6 cellular contexts compared by ENCODE assay signal in genomic region chr12:113186033-113186365, GRCh38. TPM values are rescaled to one million over a fixed set of nuclear protein-coding genes. Genes with fewer than 3 reads are reported as not detected.
DNase-seq lines count a peak whose midpoint lies in the region; ATAC-seq, FAIRE-seq and TF ChIP-seq lines count a peak whose summit lies in the region.

No MANE protein-coding gene starts in this region.

- FAIRE-seq in pancreas (lab: Jason Lieb, UNC) = no peak

- no peaks in the 10 kb centered on the region for H3K9me3 Mint-ChIP-seq in activated CD4-positive, alpha-beta T cell treated with anti-CD3 and anti-CD28 coated beads, Interleukin-2, amount 10 ng/mL, durations not matched to agents 24 days and 14 days

- H3K4me3 ChIP-seq in pancreas = peak overlapping the region; percentile 68 to 100 (median 91)

- peak overlapping the region; percentile 98 for H3K27ac Mint-ChIP-seq in activated CD4-positive, alpha-beta T cell treated with anti-CD3 and anti-CD28 coated beads, Interleukin-2, amount 10 ng/mL, durations not matched to agents 24 days and 14 days

- peaks cover 4 to 13% (median 8%) of the 10 kb centered on the region in 3 donors for H3K4me1 ChIP-seq in pancreas

- H3K27me3 ChIP-seq in pancreas = no peaks in the 10 kb centered on the region

- H3K4me1 Mint-ChIP-seq in activated CD4-positive, alpha-beta T cell treated with anti-CD3 and anti-CD28 coated beads, Interleukin-2, amount 10 ng/mL, durations not matched to agents 24 days and 14 days = peaks cover 23% of the 10 kb centered on the region

- no peaks in the 10 kb centered on the region for H3K36me3 ChIP-seq in pancreas

- intact Hi-C loops in activated CD4-positive, alpha-beta T cell treated with anti-CD3 and anti-CD28 coated beads, Interleukin-2, amount 10 ng/mL, durations not matched to agents 24 days and 14 days (cut with micrococcal nuclease) = no loop called here
- intact Hi-C loops in pancreas (cut with DNase I) = no loop called here

- H3K27ac ChIP-seq in caudate nucleus (ENCODE audit: low read depth, low read length) (peak overlapping the region; percentile 99), pancreas (peak overlapping the region in 3 of 4 donors; percentile 87 to 95 (median 92))

- H3K36me3 Mint-ChIP-seq in activated CD4-positive, alpha-beta T cell treated with anti-CD3 and anti-CD28 coated beads, Interleukin-2, amount 10 ng/mL, durations not matched to agents 24 days and 14 days (ENCODE audit: low read depth) = peaks cover 29% of the 10 kb centered on the region

- H3K4me3 Mint-ChIP-seq in activated CD4-positive, alpha-beta T cell treated with anti-CD3 and anti-CD28 coated beads, Interleukin-2, amount 10 ng/mL, durations not matched to agents 24 days and 14 days = peak overlapping the region; percentile 99

- WGBS in pancreas, 2 donors = 2 to 5% methylated on average over 11 of the region's 11 CpGs

- ATAC-seq in pancreas = peak in 2 of 4 donors; percentile 1 to 2
- ATAC-seq in GM19035 (IDR thresholded peaks at IDR 0.05; ENCODE audit: unreplicated experiment) = no peak
- no peak for ATAC-seq in GM21825 (IDR thresholded peaks at IDR 0.05; ENCODE audit: unreplicated experiment)

- no peak for TF ChIP-seq CTCF in pancreas (IDR thresholded peaks at IDR 0.05)

- DNase-seq in activated CD4-positive, alpha-beta T cell treated with anti-CD3 and anti-CD28 coated beads, Interleukin-2, amount 10 ng/mL, durations not matched to agents 24 days and 14 days = no peak
- no peak for DNase-seq in activated CD4-positive, alpha-beta T cell treated with anti-CD3 and anti-CD28 coated beads, Interleukin-2, amount 50 U/mL, for 48 hours
- DNase-seq in caudate nucleus (lab: John Stamatoyannopoulos, UW) (no peak), pancreas (peak in 1 of 6 donors; percentile 33)

- H3K27me3 Mint-ChIP-seq in activated CD4-positive, alpha-beta T cell treated with anti-CD3 and anti-CD28 coated beads, Interleukin-2, amount 10 ng/mL, durations not matched to agents 24 days and 14 days = no peaks in the 10 kb centered on the region

- no peaks in the 10 kb centered on the region for H3K9me3 ChIP-seq in pancreas

RNA-seq across cellular contexts. Expression of gene RITA1, which starts 0.5 kb away (rescaled TPM):
- total RNA-seq in activated CD4-positive, alpha-beta T cell treated with anti-CD3 and anti-CD28 coated beads, Interleukin-2, amount 10 ng/mL, durations not matched to agents 24 days and 14 days = 25.5 and 25.8 TPM in 2 replicates
- total RNA-seq in pancreas = 1 to 10 TPM; 4.8 to 8.6 (median 5.4) TPM
- 1 to 10 TPM; 5.0 to 8.9 TPM for polyA plus RNA-seq in pancreas

RNA-seq across cellular contexts. Expression of gene DDX54, which starts 0.7 kb away (rescaled TPM):
- total RNA-seq in activated CD4-positive, alpha-beta T cell treated with anti-CD3 and anti-CD28 coated beads, Interleukin-2, amount 10 ng/mL, durations not matched to agents 24 days and 14 days = 122 and 127 TPM in 2 replicates
- 10 to 100 TPM; 30.0 to 71.4 (median 54.6) TPM for total RNA-seq in pancreas
- 10 to 100 TPM; 51.8 to 59.7 TPM for polyA plus RNA-seq in pancreas

RNA-seq across cellular contexts. Expression of gene TPCN1, which starts 35.3 kb away (rescaled TPM):
- 31.0 and 33.7 TPM in 2 replicates for total RNA-seq in activated CD4-positive, alpha-beta T cell treated with anti-CD3 and anti-CD28 coated beads, Interleukin-2, amount 10 ng/mL, durations not matched to agents 24 days and 14 days
- total RNA-seq in pancreas = 10 to 100 TPM; 39.4 to 80.4 (median 52.0) TPM
- polyA plus RNA-seq in pancreas = 10 to 100 TPM; 73.1 to 83.4 TPM

RNA-seq across cellular contexts. Expression of gene CFAP73, which starts 36.5 kb away (rescaled TPM):
- not detected in 2 replicates for total RNA-seq in activated CD4-positive, alpha-beta T cell treated with anti-CD3 and anti-CD28 coated beads, Interleukin-2, amount 10 ng/mL, durations not matched to agents 24 days and 14 days
- under 1 TPM in 3 of 6 donors, not detected in 3; 0.12 to 0.23 (median 0.22) TPM for total RNA-seq in pancreas
- under 1 TPM; 0.42 to 0.61 TPM for polyA plus RNA-seq in pancreas

RNA-seq across cellular contexts. Expression of gene RASAL1, which starts 50.4 kb away (rescaled TPM):
- 0.52 and 1.1 TPM in 2 replicates for total RNA-seq in activated CD4-positive, alpha-beta T cell treated with anti-CD3 and anti-CD28 coated beads, Interleukin-2, amount 10 ng/mL, durations not matched to agents 24 days and 14 days
- 1 to 10 TPM in 5 of 6 donors, under 1 TPM in 1; 0.79 to 4.1 (median 1.9) TPM for total RNA-seq in pancreas
- polyA plus RNA-seq in pancreas = 10 to 100 TPM in 1 of 2 donors, 1 to 10 TPM in 1; 6.7 to 12.1 TPM
